In genomic region chr13:65535360-65535759, GRCh38 we compare ENCODE assay signal across 1 cellular context.
TF ChIP-seq lines count a peak whose summit lies in the region.

No MANE protein-coding gene starts in this region.

TF ChIP-seq in HCT116, 20 proteins besides CTCF, POLR2A, EP300 and RAD21 (continued from another document):
- TF ChIP-seq REST (IDR thresholded peaks at IDR 0.05; ENCODE audit: low read depth) (no peak), CEBPB (IDR thresholded peaks at IDR 0.05; ENCODE audit: low read depth) (no peak)
TF ChIP-seq in HCT116: peak in this region for 0.
